Comparison of ENCODE assay signal across 8 cellular contexts in genomic region chr10:122373713-122374112, GRCh38. TPM values are rescaled to one million over a fixed set of nuclear protein-coding genes. Genes with fewer than 3 reads are reported as not detected.
DNase-seq lines count a peak whose midpoint lies in the region; ATAC-seq and TF ChIP-seq lines count a peak whose summit lies in the region.

No MANE protein-coding gene starts in this region.

- peaks cover 0 to 20% of the 10 kb centered on the region in 2 donors for H3K4me1 ChIP-seq in ascending aorta

- no peak for DNase-seq in Right ventricle myocardium superior
- no peak for DNase-seq in cardiac septum (ENCODE audit: low spot score)
- peak in 1 of 2 donors; percentile 62 for DNase-seq in ascending aorta (ENCODE audit: low spot score in 2 of 2)
- peak; percentile 56 for DNase-seq in iris pigment epithelial cell (ENCODE audit: low read depth)
- DNase-seq in stimulated activated naive CD8-positive, alpha-beta T cell treated with anti-CD3 and anti-CD28 coated beads, Interleukin-15, amount 100 ng/mL, for 72 hours = no peak
- DNase-seq in iPS-NIHi11 (ENCODE audit: low spot score) = no peak
- DNase-seq in NCI-H2227 (lab: John Stamatoyannopoulos, UW; ENCODE audit: unreplicated experiment) = no peak

- H3K27me3 ChIP-seq in ascending aorta = no peaks in the 10 kb centered on the region

- no peaks in the 10 kb centered on the region for H3K9me3 ChIP-seq in ascending aorta

- TF ChIP-seq CTCF in ascending aorta (IDR thresholded peaks at IDR 0.05) = no peak

- peak overlapping the region; percentile 69 to 99 for H3K27ac ChIP-seq in ascending aorta

- peak; percentile 1 for ATAC-seq in Right ventricle myocardium superior (ENCODE audit: poor library complexity)
- ATAC-seq in stimulated activated naive CD8-positive, alpha-beta T cell treated with anti-CD3 and anti-CD28 coated beads, Interleukin-15, amount 100 ng/mL, for 72 hours = no peak
- ATAC-seq in GM18511 (IDR thresholded peaks at IDR 0.05; ENCODE audit: unreplicated experiment) = no peak

- H3K36me3 ChIP-seq in ascending aorta = no peaks in the 10 kb centered on the region

- intact Hi-C loops in Right ventricle myocardium superior (cut with DNase I) = no loop called here
- intact Hi-C loops in cardiac septum (cut with DNase I) = no loop called here
- intact Hi-C loops in ascending aorta (cut with DNase I) = loop anchor here (1.0 to 10.0 kb wide), 6 partner anchors 65 to 781 kb away; partner anchors contain the start of gene BUB3

- peak overlapping the region; percentile 78 to 95 for H3K4me3 ChIP-seq in ascending aorta

- H3K27me3 Mint-ChIP-seq in stimulated activated naive CD8-positive, alpha-beta T cell treated with anti-CD3 and anti-CD28 coated beads, Interleukin-15, amount 100 ng/mL, for 72 hours = peaks cover 26% of the 10 kb centered on the region

- peak overlapping the region; percentile 80 to 86 for H3K4me3 Mint-ChIP-seq in stimulated activated naive CD8-positive, alpha-beta T cell treated with anti-CD3 and anti-CD28 coated beads, Interleukin-15, amount 100 ng/mL, for 72 hours

- peaks cover 40% of the 10 kb centered on the region for H3K4me1 Mint-ChIP-seq in stimulated activated naive CD8-positive, alpha-beta T cell treated with anti-CD3 and anti-CD28 coated beads, Interleukin-15, amount 100 ng/mL, for 72 hours

- H3K9me3 Mint-ChIP-seq in stimulated activated naive CD8-positive, alpha-beta T cell treated with anti-CD3 and anti-CD28 coated beads, Interleukin-15, amount 100 ng/mL, for 72 hours = no peaks in the 10 kb centered on the region

- H3K27ac Mint-ChIP-seq in stimulated activated naive CD8-positive, alpha-beta T cell treated with anti-CD3 and anti-CD28 coated beads, Interleukin-15, amount 100 ng/mL, for 72 hours = no peak overlapping the region

RNA-seq across cellular contexts. Expression of gene PLEKHA1, which starts 0.8 kb away (rescaled TPM):
- 74.4 TPM for total RNA-seq in Right ventricle myocardium superior
- 46.2 TPM for total RNA-seq in cardiac septum
- 128 TPM for total RNA-seq in ascending aorta
